Comparison of ENCODE assay signal across 19 cellular contexts in genomic region chr11:115330693-115331482, GRCh38.
"Had no signal": no experiment of that assay in that cellular context is flagged by ENCODE, and none has a peak within 500 bp of the region (broad histone marks: within the 10 kb centered on the region; RNA-seq: fewer than 3 reads in every experiment).

No MANE protein-coding gene starts in this region.

- H3K4me3 ChIP-seq: adrenal gland, psoas muscle, sigmoid colon, suprapubic skin had no signal

- H3K27me3 ChIP-seq: adrenal gland, sigmoid colon had no signal

- H3K27me3 Mint-ChIP-seq: activated CD4-positive, alpha-beta T cell treated with anti-CD3 and anti-CD28 coated beads, Interleukin-2, amount 10 ng/mL, durations not matched to agents 24 days and 14 days; brain; central memory CD8-positive, alpha-beta T cell; effector memory CD8-positive, alpha-beta T cell had no signal

- H3K27ac ChIP-seq: adrenal gland, psoas muscle, sigmoid colon, suprapubic skin had no signal

- H3K36me3 Mint-ChIP-seq: natural killer cell treated with Interleukin-12 subunit alpha and Interleukin-12 subunit beta and Interleukin-15 and Interleukin-18, amount 100 ng/mL, for 72 hours had no signal

- DNase-seq: activated B cell treated with CpG ODN at 0.5 μM for 24 hours; activated CD4-positive, alpha-beta T cell treated with anti-CD3 and anti-CD28 coated beads, Interleukin-2, amount 10 ng/mL, durations not matched to agents 24 days and 14 days; activated CD8-positive, alpha-beta memory T cell treated with anti-CD3 and anti-CD28 coated beads for 24 hours; activated naive CD4-positive, alpha-beta T cell treated with anti-CD3 and anti-CD28 coated beads, Interleukin-2, amount 50 U/mL, for 16 hours; activated T-cell treated with anti-CD3 and anti-CD28 coated beads for 4 hours; adrenal gland; effector memory CD8-positive, alpha-beta T cell; left colon; mesenchymal stem cell; psoas muscle; sigmoid colon; stimulated activated naive CD4-positive, alpha-beta T cell treated with Interleukin-2 at 50 U/mL for 16 hours had no signal

- FAIRE-seq: urothelium cell line had no signal

- H3K4me3 Mint-ChIP-seq: activated B cell treated with CpG ODN at 0.5 μM for 24 hours; activated CD4-positive, alpha-beta T cell treated with anti-CD3 and anti-CD28 coated beads, Interleukin-2, amount 10 ng/mL, durations not matched to agents 24 days and 14 days; brain; central memory CD8-positive, alpha-beta T cell; effector memory CD8-positive, alpha-beta T cell; natural killer cell treated with Interleukin-12 subunit alpha and Interleukin-12 subunit beta and Interleukin-15 and Interleukin-18, amount 100 ng/mL, for 72 hours; T-helper 1 cell treated with Interleukin-12 subunit alpha and Interleukin-12 subunit beta and Interleukin-4 antibody, amounts not matched to agents 30 μg/mL and 1 μg/mL, for 36 hours had no signal

- ATAC-seq: effector memory CD8-positive, alpha-beta T cell; left colon; natural killer cell treated with Interleukin-12 subunit alpha and Interleukin-12 subunit beta and Interleukin-15 and Interleukin-18, amount 100 ng/mL, for 72 hours; psoas muscle had no signal

- H3K27ac Mint-ChIP-seq: activated B cell treated with CpG ODN at 0.5 μM for 24 hours; activated CD4-positive, alpha-beta T cell treated with anti-CD3 and anti-CD28 coated beads, Interleukin-2, amount 10 ng/mL, durations not matched to agents 24 days and 14 days; activated T-helper 2 cell treated with anti-CD3 and anti-CD28 coated beads, Interferon-gamma antibody, Interleukin-2, Interleukin-4, amounts not matched to agents 10 μg/mL and 5 μg/mL and 100 μg/mL, durations not matched to agents 14 hours and 24 hours and 36 hours; brain; effector memory CD8-positive, alpha-beta T cell; natural killer cell treated with Interleukin-12 subunit alpha and Interleukin-12 subunit beta and Interleukin-15 and Interleukin-18, amount 100 ng/mL, for 72 hours; T-helper 1 cell treated with Interleukin-12 subunit alpha and Interleukin-12 subunit beta and Interleukin-4 antibody, amounts not matched to agents 30 μg/mL and 1 μg/mL, for 36 hours had no signal

- H3K4me1 Mint-ChIP-seq: activated B cell treated with CpG ODN at 0.5 μM for 24 hours; activated CD4-positive, alpha-beta T cell treated with anti-CD3 and anti-CD28 coated beads, Interleukin-2, amount 10 ng/mL, durations not matched to agents 24 days and 14 days; central memory CD8-positive, alpha-beta T cell had no signal

- H3K36me3 ChIP-seq: adrenal gland, sigmoid colon, suprapubic skin had no signal

- H3K9me3 ChIP-seq: adrenal gland, psoas muscle, sigmoid colon, suprapubic skin had no signal

- H3K9me3 Mint-ChIP-seq: activated B cell treated with CpG ODN at 0.5 μM for 24 hours; activated CD4-positive, alpha-beta T cell treated with anti-CD3 and anti-CD28 coated beads, Interleukin-2, amount 10 ng/mL, durations not matched to agents 24 days and 14 days; activated T-helper 2 cell treated with anti-CD3 and anti-CD28 coated beads, Interferon-gamma antibody, Interleukin-2, Interleukin-4, amounts not matched to agents 10 μg/mL and 5 μg/mL and 100 μg/mL, durations not matched to agents 14 hours and 24 hours and 36 hours; central memory CD8-positive, alpha-beta T cell; effector memory CD8-positive, alpha-beta T cell; natural killer cell treated with Interleukin-12 subunit alpha and Interleukin-12 subunit beta and Interleukin-15 and Interleukin-18, amount 100 ng/mL, for 72 hours; T-helper 1 cell treated with Interleukin-12 subunit alpha and Interleukin-12 subunit beta and Interleukin-4 antibody, amounts not matched to agents 30 μg/mL and 1 μg/mL, for 36 hours had no signal

- H3K4me1 ChIP-seq: psoas muscle, sigmoid colon, suprapubic skin had no signal
